1 cellular context compared by ENCODE assay signal in the genomic region with DNA sequence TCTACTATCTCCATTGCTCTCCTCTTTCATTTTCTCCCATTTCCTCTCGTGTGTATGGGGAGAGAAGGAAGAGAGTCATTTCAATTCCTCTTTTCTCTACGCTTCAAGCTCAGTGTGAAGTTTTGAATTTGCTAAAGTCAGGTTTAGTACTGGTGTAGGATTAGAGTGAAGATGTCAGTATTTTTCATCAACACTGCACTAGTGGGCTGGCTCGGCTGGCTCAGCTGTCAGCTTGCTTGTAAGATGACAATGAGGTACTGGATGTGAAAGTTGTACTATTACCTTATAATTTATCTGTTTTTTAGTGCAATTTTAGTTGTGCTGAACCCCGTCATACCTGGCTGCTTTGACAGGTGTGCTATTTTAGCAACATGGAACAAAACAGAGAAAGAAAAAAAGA.
TF ChIP-seq lines count a peak whose summit lies in the region.

No MANE protein-coding gene starts in this region.

TF ChIP-seq in K562, 482 proteins besides CTCF, POLR2A, EP300 and RAD21:
- TF ChIP-seq CBFA2T2 (conservative IDR thresholded peaks at IDR 0.05): no peak
- TF ChIP-seq CXXC5 (CRISPR knock-in tag; IDR thresholded peaks at IDR 0.05): no peak
- TF ChIP-seq, protein P1, sequence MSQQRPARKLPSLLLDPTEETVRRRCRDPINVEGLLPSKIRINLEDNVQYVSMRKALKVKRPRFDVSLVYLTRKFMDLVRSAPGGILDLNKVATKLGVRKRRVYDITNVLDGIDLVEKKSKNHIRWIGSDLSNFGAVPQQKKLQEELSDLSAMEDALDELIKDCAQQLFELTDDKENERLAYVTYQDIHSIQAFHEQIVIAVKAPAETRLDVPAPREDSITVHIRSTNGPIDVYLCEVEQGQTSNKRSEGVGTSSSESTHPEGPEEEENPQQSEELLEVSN (IDR thresholded peaks at IDR 0.05; ENCODE audit: borderline replicate concordance in 1 of 2, extremely low read depth in 1 of 2, insufficient read depth in 1 of 2, insufficient read length in 1 of 2, low read depth in 1 of 2, low read length in 1 of 2, poor library complexity in 1 of 2, severe bottlenecking in 1 of 2): no peak
- TF ChIP-seq ZBED1 (IDR thresholded peaks at IDR 0.05): no peak
- TF ChIP-seq IRF2 (CRISPR knock-in tag; IDR thresholded peaks at IDR 0.05): no peak
- TF ChIP-seq TAF9B (IDR thresholded peaks at IDR 0.05; ENCODE audit: partially characterized antibody): no peak
- TF ChIP-seq ZNF75A (CRISPR knock-in tag; IDR thresholded peaks at IDR 0.05): no peak
- no peak for TF ChIP-seq ZNF57 (CRISPR knock-in tag; IDR thresholded peaks at IDR 0.05)
- TF ChIP-seq, protein P2, sequence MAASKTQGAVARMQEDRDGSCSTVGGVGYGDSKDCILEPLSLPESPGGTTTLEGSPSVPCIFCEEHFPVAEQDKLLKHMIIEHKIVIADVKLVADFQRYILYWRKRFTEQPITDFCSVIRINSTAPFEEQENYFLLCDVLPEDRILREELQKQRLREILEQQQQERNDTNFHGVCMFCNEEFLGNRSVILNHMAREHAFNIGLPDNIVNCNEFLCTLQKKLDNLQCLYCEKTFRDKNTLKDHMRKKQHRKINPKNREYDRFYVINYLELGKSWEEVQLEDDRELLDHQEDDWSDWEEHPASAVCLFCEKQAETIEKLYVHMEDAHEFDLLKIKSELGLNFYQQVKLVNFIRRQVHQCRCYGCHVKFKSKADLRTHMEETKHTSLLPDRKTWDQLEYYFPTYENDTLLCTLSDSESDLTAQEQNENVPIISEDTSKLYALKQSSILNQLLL (CRISPR knock-in tag; IDR thresholded peaks at IDR 0.05; ENCODE audit: borderline replicate concordance): no peak
- TF ChIP-seq THRAP3 (IDR thresholded peaks at IDR 0.05; ENCODE audit: borderline replicate concordance): no peak
